Comparison of ENCODE assay signal across 10 cellular contexts in the genomic region with DNA sequence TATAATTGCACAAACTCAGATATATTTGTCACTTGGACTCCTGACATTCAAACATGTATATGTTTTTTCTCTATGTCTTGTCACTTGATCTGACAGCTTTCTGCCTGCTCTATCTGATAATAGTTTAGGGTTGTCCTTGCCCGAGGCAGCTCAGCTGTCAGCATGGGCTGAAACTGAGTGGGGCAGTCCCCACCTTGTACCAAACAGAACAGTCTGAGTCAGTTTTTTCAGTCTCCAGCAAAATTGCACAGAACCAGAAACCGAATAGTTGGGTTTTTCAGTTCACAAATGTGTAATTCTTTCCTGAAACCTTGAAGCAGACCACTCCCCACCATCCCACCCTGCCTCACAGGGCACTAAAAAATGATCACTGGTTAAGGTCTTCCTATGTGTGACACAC. TPM values are rescaled to one million over a fixed set of nuclear protein-coding genes. Genes with fewer than 3 reads are reported as not detected.
DNase-seq lines count a peak whose midpoint lies in the region; ATAC-seq and TF ChIP-seq lines count a peak whose summit lies in the region.
"Had no signal": no experiment of that assay in that cellular context is flagged by ENCODE, and none has a peak within 500 bp of the region (broad histone marks: within the 10 kb centered on the region; RNA-seq: fewer than 3 reads in every experiment).

No MANE protein-coding gene starts in this region.

- H3K27ac ChIP-seq in KMS-11, result peak overlapping the region; percentile 47; the same call in 1 of the 2 replicates
- no peak overlapping the region for H3K27ac ChIP-seq in CD4-positive, alpha-beta T cell (ENCODE audit: low read depth, low read length)
- H3K27ac ChIP-seq: VCaP had no signal

- no peak for TF ChIP-seq CTCF in KMS-11 (conservative IDR thresholded peaks at IDR 0.05; ENCODE audit: low read depth, low read length)
- TF ChIP-seq CTCF in CD4-positive, alpha-beta T cell (IDR thresholded peaks at IDR 0.05), result no peak

- peak overlapping the region; percentile 63 for H3K4me2 ChIP-seq in KMS-11

- H3K9me3 Mint-ChIP-seq in activated naive CD4-positive, alpha-beta T cell treated with anti-CD3 and anti-CD28 coated beads, Interleukin-2, amount 10 ng/mL, durations not matched to agents 7 days and 5 days, result no peaks in the 10 kb centered on the region
- H3K9me3 Mint-ChIP-seq in stimulated activated memory B cell treated with anti-CD40 and anti-IgM and Interleukin-4, amounts not matched to agents 10 μg/mL and 1 μg/mL and 100 μg/mL, for 72 hours, result no peaks in the 10 kb centered on the region
- H3K9me3 Mint-ChIP-seq in CD4-positive, alpha-beta T cell, result no peaks in the 10 kb centered on the region

- POLR2A ChIA-PET in CD4-positive, alpha-beta T cell (lab: Charles Lee), result no interaction called here

- H3K4me3 Mint-ChIP-seq in activated naive CD4-positive, alpha-beta T cell treated with anti-CD3 and anti-CD28 coated beads, Interleukin-2, amount 10 ng/mL, durations not matched to agents 7 days and 5 days, result no peak overlapping the region
- no peak overlapping the region for H3K4me3 Mint-ChIP-seq in stimulated activated memory B cell treated with anti-CD40 and anti-IgM and Interleukin-4, amounts not matched to agents 10 μg/mL and 1 μg/mL and 100 μg/mL, for 72 hours
- no peak overlapping the region for H3K4me3 Mint-ChIP-seq in CD4-positive, alpha-beta T cell

- no peak overlapping the region for H3K4me3 ChIP-seq in KMS-11 (IDR thresholded peaks at IDR 0.05; ENCODE audit: insufficient read depth, low read depth, low read length)

- H3K27me3 ChIP-seq in KMS-11 (ENCODE audit: insufficient read depth, low read depth), result no peaks in the 10 kb centered on the region
- peaks cover 74% of the 10 kb centered on the region for H3K27me3 ChIP-seq in CD4-positive, alpha-beta T cell (ENCODE audit: control insufficient read depth, insufficient read depth, low read length)

- no peaks in the 10 kb centered on the region for H3K4me1 Mint-ChIP-seq in activated naive CD4-positive, alpha-beta T cell treated with anti-CD3 and anti-CD28 coated beads, Interleukin-2, amount 10 ng/mL, durations not matched to agents 7 days and 5 days
- H3K4me1 Mint-ChIP-seq in stimulated activated memory B cell treated with anti-CD40 and anti-IgM and Interleukin-4, amounts not matched to agents 10 μg/mL and 1 μg/mL and 100 μg/mL, for 72 hours, result peaks cover 13% of the 10 kb centered on the region
- peaks cover 20% of the 10 kb centered on the region for H3K4me1 Mint-ChIP-seq in CD4-positive, alpha-beta T cell (ENCODE audit: low read depth)

- peak; percentile 57 for DNase-seq in activated naive CD4-positive, alpha-beta T cell treated with Interleukin-2 at 50 U/mL for 16 hours
- no peak for DNase-seq in activated naive CD4-positive, alpha-beta T cell treated with anti-CD3 and anti-CD28 coated beads, Interleukin-2, amount 10 ng/mL, durations not matched to agents 7 days and 5 days
- no peak for DNase-seq in CD4-positive, alpha-beta T cell
- DNase-seq in NOMO-1 treated with DMSO at 0.1 percent for 48 hours (lab: John Stamatoyannopoulos, UW; ENCODE audit: unreplicated experiment) (no peak), hypothalamus (lab: John Stamatoyannopoulos, UW) (no peak)

- H4K20me1 ChIP-seq in KMS-11 (ENCODE audit: insufficient read depth), result no peaks in the 10 kb centered on the region

- no peaks in the 10 kb centered on the region for H3K9me3 ChIP-seq in CD4-positive, alpha-beta T cell (ENCODE audit: control insufficient read depth, low read length)

- H3K27ac Mint-ChIP-seq in activated naive CD4-positive, alpha-beta T cell treated with anti-CD3 and anti-CD28 coated beads, Interleukin-2, amount 10 ng/mL, durations not matched to agents 7 days and 5 days, result no peak overlapping the region
- no peak overlapping the region for H3K27ac Mint-ChIP-seq in stimulated activated memory B cell treated with anti-CD40 and anti-IgM and Interleukin-4, amounts not matched to agents 10 μg/mL and 1 μg/mL and 100 μg/mL, for 72 hours
- no peak overlapping the region for H3K27ac Mint-ChIP-seq in CD4-positive, alpha-beta T cell

- H2AFZ ChIP-seq in KMS-11 (ENCODE audit: low read depth), result peak overlapping the region; percentile 22; the same call in 1 of the 2 replicates

- H3K27me3 Mint-ChIP-seq in activated naive CD4-positive, alpha-beta T cell treated with anti-CD3 and anti-CD28 coated beads, Interleukin-2, amount 10 ng/mL, durations not matched to agents 7 days and 5 days, result peaks cover 82% of the 10 kb centered on the region
- peaks cover 73% of the 10 kb centered on the region for H3K27me3 Mint-ChIP-seq in stimulated activated memory B cell treated with anti-CD40 and anti-IgM and Interleukin-4, amounts not matched to agents 10 μg/mL and 1 μg/mL and 100 μg/mL, for 72 hours
- H3K27me3 Mint-ChIP-seq in CD4-positive, alpha-beta T cell, result peaks cover 76% of the 10 kb centered on the region

- no peaks in the 10 kb centered on the region for H3K36me3 ChIP-seq in KMS-11 (ENCODE audit: insufficient read depth)

- H3K9ac ChIP-seq in KMS-11, result no peak overlapping the region

- CTCF ChIA-PET in activated naive CD4-positive, alpha-beta T cell treated with anti-CD3 and anti-CD28 coated beads, Interleukin-2, amount 10 ng/mL, durations not matched to agents 7 days and 5 days (lab: Charles Lee), result interaction anchor here (0.6 kb wide), 1 partner anchor 19 kb away, joined by 3 read pairs; no protein-coding TSS in a partner anchor
- CTCF ChIA-PET in CD4-positive, alpha-beta T cell (lab: Charles Lee), result no interaction called here

- ATAC-seq in HG02610 (IDR thresholded peaks at IDR 0.05; ENCODE audit: unreplicated experiment), result peak; percentile 100
- peak; percentile 89 for ATAC-seq in stimulated activated memory B cell treated with anti-CD40 and anti-IgM and Interleukin-4, amounts not matched to agents 10 μg/mL and 1 μg/mL and 100 μg/mL, for 72 hours
- ATAC-seq in CD4-positive, alpha-beta T cell (ENCODE audit: poor library complexity), result no peak

- no peaks in the 10 kb centered on the region for H3K79me2 ChIP-seq in KMS-11 (ENCODE audit: insufficient read depth, low read depth)

- peaks cover 36% of the 10 kb centered on the region for H3K4me1 ChIP-seq in KMS-11 (ENCODE audit: low read depth, poor library complexity, severe bottlenecking)

- H3K36me3 Mint-ChIP-seq in activated naive CD4-positive, alpha-beta T cell treated with anti-CD3 and anti-CD28 coated beads, Interleukin-2, amount 10 ng/mL, durations not matched to agents 7 days and 5 days, result no peaks in the 10 kb centered on the region
- no peaks in the 10 kb centered on the region for H3K36me3 Mint-ChIP-seq in stimulated activated memory B cell treated with anti-CD40 and anti-IgM and Interleukin-4, amounts not matched to agents 10 μg/mL and 1 μg/mL and 100 μg/mL, for 72 hours
- H3K36me3 Mint-ChIP-seq in CD4-positive, alpha-beta T cell (ENCODE audit: low read depth), result no peaks in the 10 kb centered on the region

- intact Hi-C loops in CD4-positive, alpha-beta T cell (cut with DNase I, micrococcal nuclease), result no loop called here

RNA-seq across cellular contexts. Expression of gene HAND1, which starts 9.5 kb away (rescaled TPM):
- total RNA-seq in CD4-positive, alpha-beta T cell, result not detected
- total RNA-seq: chondrocyte had no signal

RNA-seq across cellular contexts. Expression of gene SAP30L, which starts 41.7 kb away (rescaled TPM):
- total RNA-seq in CD4-positive, alpha-beta T cell, result 10 to 100 TPM; 32.2 to 33.6 TPM
